In genomic region chr2:158182681-158183350, GRCh38 we compare ENCODE assay signal across 21 cellular contexts.
"Had no signal": no experiment of that assay in that cellular context is flagged by ENCODE, and none has a peak within 500 bp of the region (broad histone marks: within the 10 kb centered on the region; RNA-seq: fewer than 3 reads in every experiment).

No MANE protein-coding gene starts in this region.

- H3K9me3 ChIP-seq: mucosa of descending colon, tibial artery, uterus had no signal

- H2AFZ ChIP-seq: neural progenitor cell had no signal

- H3K4me3 ChIP-seq: mucosa of descending colon, neural progenitor cell, smooth muscle cell, tibial artery, uterus had no signal

- H3K27me3 ChIP-seq: neural progenitor cell, uterus had no signal

- H3K36me3 ChIP-seq: neural progenitor cell, tibial artery, uterus had no signal

- H3K4me2 ChIP-seq: neural progenitor cell, smooth muscle cell had no signal

- H3K4me1 ChIP-seq: neural progenitor cell, tibial artery, uterus had no signal

- DNase-seq: activated CD8-positive, alpha-beta memory T cell treated with anti-CD3 and anti-CD28 coated beads for 24 hours; activated CD8-positive, alpha-beta memory T cell treated with anti-CD3 and anti-CD28 coated beads, Interleukin-2, amount 50 U/mL, for 48 hours; activated effector memory CD4-positive, alpha-beta T cell treated with Interleukin-2 at 50 U/mL for 16 hours; activated naive CD4-positive, alpha-beta T cell treated with anti-CD3 and anti-CD28 coated beads, Interleukin-2, amount 10 ng/mL, durations not matched to agents 7 days and 5 days; activated naive CD8-positive, alpha-beta T cell treated with anti-CD3 and anti-CD28 coated beads, Interleukin-2, amount 50 U/mL, for 24 hours; activated T-cell treated with anti-CD3 and anti-CD28 coated beads, Interleukin-2, amount 50 U/mL, for 48 hours; dermis blood vessel endothelial cell; effector memory CD8-positive, alpha-beta T cell; foreskin fibroblast; glutamatergic neuron; hippocampal formation; islet precursor cell; left ventricle myocardium superior; mesenchymal stem cell; mucosa of descending colon; naive B cell; stimulated activated CD4-positive, alpha-beta T cell treated with anti-CD3 and anti-CD28 coated beads, Interleukin-4, amount 100 ng/mL, for 4 hours; tibial artery; uterus had no signal

- H3K27ac ChIP-seq: neural progenitor cell, tibial artery, uterus had no signal
